In genomic region chr7:86918245-86918644, GRCh38 we compare ENCODE assay signal across 21 cellular contexts.
DNase-seq lines count a peak whose midpoint lies in the region; ATAC-seq and TF ChIP-seq lines count a peak whose summit lies in the region.
"Had no signal": no experiment of that assay in that cellular context is flagged by ENCODE, and none has a peak within 500 bp of the region (broad histone marks: within the 10 kb centered on the region; RNA-seq: fewer than 3 reads in every experiment).

No MANE protein-coding gene starts in this region.

- H3K36me3 ChIP-seq in HUES6 (ENCODE audit: control insufficient read depth, insufficient read depth, low read length) (peaks cover 8% of the 10 kb centered on the region; the same call in 1 of the 2 replicates), lower lobe of right lung (no peaks in the 10 kb centered on the region), left lung (no peaks in the 10 kb centered on the region)
- H3K36me3 ChIP-seq: BLaER1 treated with 17β-estradiol and CSF1 and Interleukin-3, amounts not matched to agents 10 nM and 100 nM had no signal

- TF ChIP-seq CTCF in WTC11 (IDR thresholded peaks at IDR 0.05) = no peak
- TF ChIP-seq CTCF in lower lobe of right lung (IDR thresholded peaks at IDR 0.05) = no peak
- no peak for TF ChIP-seq CTCF in left lung (IDR thresholded peaks at IDR 0.05)

- POLR2A ChIA-PET in WTC11 (lab: Charles Lee) = interaction anchor here (0.7 kb wide), 1 partner anchor 95 kb away, joined by 5 read pairs; no protein-coding TSS in a partner anchor

- no peak overlapping the region for H3K4me3 Mint-ChIP-seq in WTC11
- H3K4me3 Mint-ChIP-seq: B cell; CD4-positive, alpha-beta T cell; CD8-positive, alpha-beta T cell had no signal

- H3K4me1 Mint-ChIP-seq in WTC11 = peaks cover 12% of the 10 kb centered on the region
- H3K4me1 Mint-ChIP-seq: B cell had no signal

- H3K27ac Mint-ChIP-seq in WTC11 = no peak overlapping the region
- H3K27ac Mint-ChIP-seq: B cell; CD4-positive, alpha-beta T cell; CD8-positive, alpha-beta T cell had no signal

- intact Hi-C loops in lower lobe of right lung (cut with DNase I) (no loop called here), left lung (cut with DNase I) (no loop called here)

- peaks cover 38% of the 10 kb centered on the region for H3K27me3 Mint-ChIP-seq in WTC11 (ENCODE audit: low read depth)
- H3K27me3 Mint-ChIP-seq: B cell had no signal

- H3K4me3 ChIP-seq in HUES6 (ENCODE audit: low read depth, low read length) = 0 out of 2 replicates have a peak overlapping the region, but pooled peaks have one; percentile 11
- no peak overlapping the region for H3K4me3 ChIP-seq in lower lobe of right lung
- no peak overlapping the region for H3K4me3 ChIP-seq in left lung
- H3K4me3 ChIP-seq: BLaER1 treated with 17β-estradiol and CSF1 and Interleukin-3, amounts not matched to agents 10 nM and 100 nM; GM12878 had no signal

- CTCF ChIA-PET in WTC11 (lab: Charles Lee) = interaction anchor here (0.6 to 0.9 kb wide), 4 partner anchors 9 to 31 kb away, joined by 3 to 6 read pairs (median 4); no protein-coding TSS in a partner anchor

- H3K27me3 ChIP-seq in HUES6 (ENCODE audit: control insufficient read depth, insufficient read depth, low read length) (no peaks in the 10 kb centered on the region; the same call in 1 of the 2 replicates), lower lobe of right lung (ENCODE audit: low read depth) (no peaks in the 10 kb centered on the region), left lung (no peaks in the 10 kb centered on the region)
- H3K27me3 ChIP-seq: BLaER1 treated with 17β-estradiol and CSF1 and Interleukin-3, amounts not matched to agents 10 nM and 100 nM had no signal

- H3K9ac ChIP-seq in HUES6 (ENCODE audit: low read length) = no peak overlapping the region
- H3K9ac ChIP-seq: BLaER1 treated with 17β-estradiol and CSF1 and Interleukin-3, amounts not matched to agents 10 nM and 100 nM had no signal

- ATAC-seq in WTC11 = peak; percentile 60; the same call in 1 of the 2 replicates
- ATAC-seq in lower lobe of right lung = no peak
- no peak for ATAC-seq in left lung
- ATAC-seq: CD8-positive, alpha-beta T cell; GM12878 had no signal

- H3K27ac ChIP-seq in HUES6 (ENCODE audit: low read depth, low read length) = peak overlapping the region; percentile 61; the same call in 1 of the 2 replicates
- no peak overlapping the region for H3K27ac ChIP-seq in lower lobe of right lung
- no peak overlapping the region for H3K27ac ChIP-seq in left lung
- H3K27ac ChIP-seq: BLaER1 treated with 17β-estradiol and CSF1 and Interleukin-3, amounts not matched to agents 10 nM and 100 nM; C4-2B had no signal

- H3K4me1 ChIP-seq in HUES6 (ENCODE audit: control insufficient read depth, insufficient read depth, low read length) (peaks cover 16% of the 10 kb centered on the region), lower lobe of right lung (no peaks in the 10 kb centered on the region), left lung (no peaks in the 10 kb centered on the region)
- H3K4me1 ChIP-seq: BLaER1 treated with 17β-estradiol and CSF1 and Interleukin-3, amounts not matched to agents 10 nM and 100 nM had no signal

- H3K9me3 ChIP-seq in HUES6 (ENCODE audit: control insufficient read depth, insufficient read depth, low read depth, low read length) (no peaks in the 10 kb centered on the region), lower lobe of right lung (no peaks in the 10 kb centered on the region), left lung (no peaks in the 10 kb centered on the region)
- H3K9me3 ChIP-seq: BLaER1 treated with 17β-estradiol and CSF1 and Interleukin-3, amounts not matched to agents 10 nM and 100 nM had no signal

- no peaks in the 10 kb centered on the region for H3K9me3 Mint-ChIP-seq in WTC11
- H3K9me3 Mint-ChIP-seq: CD4-positive, alpha-beta T cell; CD8-positive, alpha-beta T cell had no signal

- no peak for DNase-seq in WTC11 (ENCODE audit: low spot score)
- no peak for DNase-seq in activated naive CD4-positive, alpha-beta T cell (lab: John Stamatoyannopoulos, UW)
- DNase-seq in lower lobe of right lung = no peak
- DNase-seq in left lung = no peak
- DNase-seq: 8988T; ACHN; CD4-positive, alpha-beta T cell; CD8-positive, alpha-beta T cell; COR-L47; DMS 273 treated with DMSO at 0.1 percent for 48 hours; DMS153; DMS53; DMS79; DND-41; EL; GDM1 had no signal

- H3K36me3 Mint-ChIP-seq in WTC11 = peaks cover 12% of the 10 kb centered on the region
- H3K36me3 Mint-ChIP-seq: CD8-positive, alpha-beta T cell had no signal

TF ChIP-seq in WTC11, 78 proteins besides CTCF, POLR2A, EP300 and RAD21 (continues in another document):
- TF ChIP-seq AFF4 (CRISPR knock-in tag; IDR thresholded peaks at IDR 0.05; ENCODE audit: borderline replicate concordance) = no peak
- TF ChIP-seq HMGA2 (CRISPR knock-in tag; IDR thresholded peaks at IDR 0.05) = no peak
- no peak for TF ChIP-seq CREB1 (CRISPR knock-in tag; IDR thresholded peaks at IDR 0.05)
- TF ChIP-seq NFATC4 (CRISPR knock-in tag; IDR thresholded peaks at IDR 0.05) = no peak
- TF ChIP-seq TP53 (CRISPR knock-in tag; IDR thresholded peaks at IDR 0.05) = no peak
- TF ChIP-seq E2F4 (CRISPR knock-in tag; IDR thresholded peaks at IDR 0.05; ENCODE audit: borderline replicate concordance, low read depth) = no peak
- no peak for TF ChIP-seq ZNF532 (CRISPR knock-in tag; IDR thresholded peaks at IDR 0.05; ENCODE audit: borderline replicate concordance)
- TF ChIP-seq KAT7 (CRISPR knock-in tag; IDR thresholded peaks at IDR 0.05; ENCODE audit: borderline replicate concordance) = no peak
- TF ChIP-seq NR1H2 (CRISPR knock-in tag; IDR thresholded peaks at IDR 0.05) = no peak
- TF ChIP-seq NFYB (CRISPR knock-in tag; conservative IDR thresholded peaks at IDR 0.05; ENCODE audit: low read depth) = no peak
